ENCODE assay signal across 22 cellular contexts in genomic region chr11:82859746-82860145, GRCh38.
"Had no signal": no experiment of that assay in that cellular context is flagged by ENCODE, and none has a peak within 500 bp of the region (broad histone marks: within the 10 kb centered on the region; RNA-seq: fewer than 3 reads in every experiment).

No MANE protein-coding gene starts in this region.

- H3K4me3 ChIP-seq: cardiac muscle cell, colonic mucosa, heart left ventricle, psoas muscle, transverse colon had no signal

- ATAC-seq: activated CD8-positive, alpha-beta T cell treated with anti-CD3 and anti-CD28 coated beads for 36 hours; activated T-cell treated with anti-CD3 and anti-CD28 coated beads, Interleukin-2, amount 50 U/mL, for 72 hours; heart left ventricle; left lobe of liver; psoas muscle; sciatic nerve had no signal

- FAIRE-seq: astrocyte had no signal

- DNase-seq: activated CD8-positive, alpha-beta memory T cell treated with anti-CD3 and anti-CD28 coated beads, Interleukin-2, amount 50 U/mL, for 4 hours; activated CD8-positive, alpha-beta T cell treated with anti-CD3 and anti-CD28 coated beads for 36 hours; activated gamma-delta T cell treated with Interleukin-2 at 50 U/mL for 16 hours; activated T-cell treated with anti-CD3 and anti-CD28 coated beads, Interleukin-2, amount 50 U/mL, for 72 hours; colonic mucosa; effector CD4-positive, alpha-beta T cell; foreskin keratinocyte; heart left ventricle; islet precursor cell; mesendoderm; occipital lobe; psoas muscle; stimulated activated CD4-positive, alpha-beta T cell treated with anti-CD3 and anti-CD28 coated beads, Interleukin-12 subunit alpha, Interleukin-12 subunit beta, amount 100 ng/mL, for 4 hours; stimulated activated naive CD4-positive, alpha-beta T cell; substantia nigra; SW 1271; transverse colon had no signal

- H3K36me3 ChIP-seq: cardiac muscle cell, colonic mucosa, transverse colon had no signal

- H3K27me3 ChIP-seq: cardiac muscle cell, colonic mucosa, foreskin keratinocyte, heart left ventricle, transverse colon had no signal

- H3K27ac ChIP-seq: cardiac muscle cell, colonic mucosa, foreskin keratinocyte, psoas muscle, transverse colon, VCaP had no signal

- H3K9me3 ChIP-seq: colonic mucosa, heart left ventricle, psoas muscle, transverse colon had no signal

- H3K4me1 ChIP-seq: colonic mucosa, psoas muscle had no signal
